In genomic region chr2:47041891-47042684, GRCh38 we compare ENCODE assay signal across 1 cellular context.
TF ChIP-seq lines count a peak whose summit lies in the region.

No MANE protein-coding gene starts in this region.

TF ChIP-seq in GM23338, 12 proteins besides CTCF, POLR2A, EP300 and RAD21 (continued from another document):
- TF ChIP-seq ZNF462 (CRISPR knock-in tag; IDR thresholded peaks at IDR 0.05) (no peak), EZH2phosphoT487 (IDR thresholded peaks at IDR 0.05; ENCODE audit: unreplicated experiment) (no peak), REST (IDR thresholded peaks at IDR 0.05; ENCODE audit: unreplicated experiment) (no peak)
